ENCODE assay signal across 22 cellular contexts in genomic region chr10:112739219-112739969, GRCh38.
"Had no signal": no experiment of that assay in that cellular context is flagged by ENCODE, and none has a peak within 500 bp of the region (broad histone marks: within the 10 kb centered on the region; RNA-seq: fewer than 3 reads in every experiment).

No MANE protein-coding gene starts in this region.

- H3K4me1 Mint-ChIP-seq: activated naive CD8-positive, alpha-beta T cell treated with anti-CD3 and anti-CD28 coated beads for 36 hours; stimulated activated naive CD8-positive, alpha-beta T cell treated with anti-CD3 and anti-CD28 coated beads, Interleukin-15, amount 100 ng/mL, for 72 hours had no signal

- H3K27ac Mint-ChIP-seq: activated naive CD8-positive, alpha-beta T cell treated with anti-CD3 and anti-CD28 coated beads for 36 hours; effector memory CD8-positive, alpha-beta T cell; nephron progenitor cell; stimulated activated naive CD8-positive, alpha-beta T cell treated with anti-CD3 and anti-CD28 coated beads, Interleukin-15, amount 100 ng/mL, for 72 hours had no signal

- H3K9me3 ChIP-seq: colonic mucosa, esophagus squamous epithelium, heart left ventricle, sigmoid colon, tibial nerve had no signal

- H3K27me3 Mint-ChIP-seq: activated naive CD8-positive, alpha-beta T cell treated with anti-CD3 and anti-CD28 coated beads for 36 hours; effector memory CD8-positive, alpha-beta T cell; stimulated activated naive CD8-positive, alpha-beta T cell treated with anti-CD3 and anti-CD28 coated beads, Interleukin-15, amount 100 ng/mL, for 72 hours had no signal

- H3K4me3 Mint-ChIP-seq: activated naive CD8-positive, alpha-beta T cell treated with anti-CD3 and anti-CD28 coated beads for 36 hours; effector memory CD8-positive, alpha-beta T cell; nephron progenitor cell; stimulated activated naive CD8-positive, alpha-beta T cell treated with anti-CD3 and anti-CD28 coated beads, Interleukin-15, amount 100 ng/mL, for 72 hours had no signal

- H3K27ac ChIP-seq: colonic mucosa, dorsolateral prefrontal cortex, esophagus squamous epithelium, heart left ventricle, sigmoid colon, tibial nerve had no signal

- H3K4me3 ChIP-seq: colonic mucosa, esophagus squamous epithelium, heart left ventricle, sigmoid colon, tibial nerve had no signal

- H3K9me3 Mint-ChIP-seq: activated naive CD8-positive, alpha-beta T cell treated with anti-CD3 and anti-CD28 coated beads for 36 hours; effector memory CD8-positive, alpha-beta T cell; nephron progenitor cell; stimulated activated naive CD8-positive, alpha-beta T cell treated with anti-CD3 and anti-CD28 coated beads, Interleukin-15, amount 100 ng/mL, for 72 hours had no signal

- H3K36me3 ChIP-seq: colonic mucosa, esophagus squamous epithelium, sigmoid colon, tibial nerve had no signal

- DNase-seq: activated CD4-positive, alpha-beta T cell treated with anti-CD3 and anti-CD28 coated beads for 4 hours; activated CD4-positive, alpha-beta T cell treated with anti-CD3 and anti-CD28 coated beads, Interleukin-2, amount 50 U/mL, for 48 hours; activated CD8-positive, alpha-beta memory T cell treated with anti-CD3 and anti-CD28 coated beads, Interleukin-2, amount 50 U/mL, for 48 hours; activated naive CD4-positive, alpha-beta T cell treated with Interleukin-2 at 50 U/mL for 16 hours; activated naive CD8-positive, alpha-beta T cell treated with anti-CD3 and anti-CD28 coated beads for 36 hours; activated T-cell treated with anti-CD3 and anti-CD28 coated beads, Interleukin-2, amount 50 U/mL, for 48 hours; central memory CD4-positive, alpha-beta T cell; colonic mucosa; dorsolateral prefrontal cortex; effector memory CD8-positive, alpha-beta T cell; esophagus squamous epithelium; heart left ventricle; kidney; left ventricle myocardium superior; nephron progenitor cell; occipital lobe; posterior cingulate gyrus; sigmoid colon; stimulated activated CD4-positive, alpha-beta T cell treated with anti-CD3 and anti-CD28 coated beads, Interleukin-4, amount 100 ng/mL, for 4 hours; stimulated activated naive CD8-positive, alpha-beta T cell treated with anti-CD3 and anti-CD28 coated beads, Interleukin-15, amount 100 ng/mL, for 72 hours; T-helper 1 cell had no signal

- H3K27me3 ChIP-seq: colonic mucosa, dorsolateral prefrontal cortex, esophagus squamous epithelium, heart left ventricle, sigmoid colon, tibial nerve had no signal
